In the genomic region with DNA sequence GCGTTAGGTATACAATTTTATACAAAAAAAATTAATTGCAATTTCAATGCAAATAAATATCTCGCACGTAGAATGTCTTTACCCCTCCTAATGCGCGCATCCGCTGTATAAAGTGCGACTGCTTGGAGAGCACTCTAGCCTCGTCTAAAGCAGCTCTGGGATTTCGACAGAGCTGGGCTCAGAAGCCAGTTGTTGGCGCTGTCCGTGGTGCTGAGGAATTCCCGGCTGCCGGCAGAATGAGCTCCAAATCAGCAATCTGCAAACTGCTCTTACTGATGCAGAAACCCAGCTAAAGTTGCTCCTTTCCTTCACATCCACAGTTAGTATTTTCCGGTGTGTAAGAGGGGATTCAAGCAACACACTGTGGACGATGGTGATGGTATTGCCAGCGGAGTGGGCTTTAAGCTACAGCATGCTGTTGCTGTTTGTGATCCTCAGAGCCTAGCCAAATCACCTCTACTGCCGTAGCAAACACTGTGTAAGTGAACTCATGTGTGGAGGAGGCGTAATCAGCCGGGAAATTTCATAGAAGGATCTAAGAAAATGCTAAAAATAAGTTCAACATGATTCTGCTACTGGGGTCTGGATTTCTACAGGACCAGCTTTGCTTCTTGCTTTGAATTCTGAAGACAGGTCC, we compare ENCODE assay signal across 9 cellular contexts. TPM values are rescaled to one million over a fixed set of nuclear protein-coding genes. Genes with fewer than 3 reads are reported as not detected.
DNase-seq lines count a peak whose midpoint lies in the region; ATAC-seq and TF ChIP-seq lines count a peak whose summit lies in the region.
"Had no signal": no experiment of that assay in that cellular context is flagged by ENCODE, and none has a peak within 500 bp of the region (broad histone marks: within the 10 kb centered on the region; RNA-seq: fewer than 3 reads in every experiment).

A gene (plus strand): TSS at position 137 of the 637 bp plus-strand sequence. CDS start 3,140 bp downstream, outside the sequence.

- no peaks in the 10 kb centered on the region for H3K36me3 ChIP-seq in adrenal gland (replicated peaks in 1 of 2)

- POLR2A ChIA-PET in GM10248 (lab: Yijun Ruan, JAX): no interaction called here

- H3K4me3 ChIP-seq in adrenal gland (no peak within 1 kb of the TSS), right cardiac atrium (ENCODE audit: low read length) (no peak within 1 kb of the TSS), retinal pigment epithelial cell (ENCODE audit: low read length) (no peak within 1 kb of the TSS)

- CTCF ChIA-PET in GM10248 (lab: Yijun Ruan, JAX): no interaction called here

- 9 to 13% (median 11%) methylated on average over 18 to 19 of the region's 19 CpGs for WGBS in adrenal gland, 4 donors
- 11% methylated on average over 19 of the region's 19 CpGs for WGBS in right cardiac atrium

- TF ChIP-seq POLR2A in adrenal gland (IDR thresholded peaks at IDR 0.05): no peak

- intact Hi-C loops in adrenal gland (cut with DNase I): no loop called here
- intact Hi-C loops in right cardiac atrium (cut with DNase I): no loop called here

- no peaks in the 10 kb centered on the region for H3K4me1 ChIP-seq in adrenal gland (replicated peaks in 1 of 2)
- H3K4me1 ChIP-seq in right cardiac atrium (ENCODE audit: control insufficient read depth, insufficient read depth, low read length): no peaks in the 10 kb centered on the region

- TF ChIP-seq CTCF in GM10248 (IDR thresholded peaks at IDR 0.05; ENCODE audit: control extremely low read depth, extremely low read depth, low read depth, missing control alignments) (no peak), adrenal gland (IDR thresholded peaks at IDR 0.05) (no peak), retinal pigment epithelial cell (conservative IDR thresholded peaks at IDR 0.05; ENCODE audit: low read depth, low read length) (no peak)

- H3K9me3 ChIP-seq in adrenal gland (replicated peaks in 1 of 3) (no peaks in the 10 kb centered on the region), right cardiac atrium (ENCODE audit: control insufficient read depth, low read length) (no peaks in the 10 kb centered on the region)

- H3K27ac ChIP-seq in adrenal gland (no peak within 1 kb of the TSS), right cardiac atrium (ENCODE audit: low read length) (no peak within 1 kb of the TSS)

- H3K27me3 ChIP-seq in adrenal gland: no peaks in the 10 kb centered on the region
- H3K27me3 ChIP-seq in right cardiac atrium (ENCODE audit: control insufficient read depth, insufficient read depth): no peaks in the 10 kb centered on the region

- ATAC-seq in HG02973 (IDR thresholded peaks at IDR 0.05; ENCODE audit: unreplicated experiment) (peak; percentile 74), right cardiac atrium (peak; percentile 61 to 77), GM18867 (IDR thresholded peaks at IDR 0.05; ENCODE audit: unreplicated experiment) (no peak), HG03571 (IDR thresholded peaks at IDR 0.05; ENCODE audit: unreplicated experiment) (no peak)

- peak; percentile 28 for DNase-seq in GM10248 (ENCODE audit: extremely low spot score)
- peak; percentile 88 for DNase-seq in NCI-H748 (lab: John Stamatoyannopoulos, UW; ENCODE audit: unreplicated experiment)
- DNase-seq in adrenal gland: peak; percentile 53 to 75 (median 63)
- DNase-seq in right cardiac atrium: peak; percentile 65 to 87 (median 84)
- peak; percentile 56 for DNase-seq in retinal pigment epithelial cell (ENCODE audit: low read depth)

RNA-seq across cellular contexts. Expression of the gene that starts here (rescaled TPM):
- total RNA-seq in adrenal gland (under 1 TPM in 1 of 8 donors, not detected in 7; 0.28 TPM), right cardiac atrium (not detected)
- polyA plus RNA-seq in adrenal gland (not detected), right cardiac atrium (not detected)
- total RNA-seq: T-helper 2 cell treated with Interferon-gamma antibody and Interleukin-4, amounts not matched to agents 100 ng/mL and 5 ng/mL, for 36 hours had no signal

Comparison
In these comparisons a context has a peak if more than half of its experiments do, and no peak if none do; other contexts are left out.
1. Peak in DNase-seq in adrenal gland; RNA of the gene not detected or under 1 TPM.
2. Peak in DNase-seq and ATAC-seq in right cardiac atrium; RNA of the gene not detected or under 1 TPM.
3. DNase-seq: peak in every context shown above with its lines; median percentile 88 in NCI-H748; 84 in right cardiac atrium; 63 in adrenal gland; 56 in retinal pigment epithelial cell; 28 in GM10248.